8 cellular contexts compared by ENCODE assay signal in the genomic region with DNA sequence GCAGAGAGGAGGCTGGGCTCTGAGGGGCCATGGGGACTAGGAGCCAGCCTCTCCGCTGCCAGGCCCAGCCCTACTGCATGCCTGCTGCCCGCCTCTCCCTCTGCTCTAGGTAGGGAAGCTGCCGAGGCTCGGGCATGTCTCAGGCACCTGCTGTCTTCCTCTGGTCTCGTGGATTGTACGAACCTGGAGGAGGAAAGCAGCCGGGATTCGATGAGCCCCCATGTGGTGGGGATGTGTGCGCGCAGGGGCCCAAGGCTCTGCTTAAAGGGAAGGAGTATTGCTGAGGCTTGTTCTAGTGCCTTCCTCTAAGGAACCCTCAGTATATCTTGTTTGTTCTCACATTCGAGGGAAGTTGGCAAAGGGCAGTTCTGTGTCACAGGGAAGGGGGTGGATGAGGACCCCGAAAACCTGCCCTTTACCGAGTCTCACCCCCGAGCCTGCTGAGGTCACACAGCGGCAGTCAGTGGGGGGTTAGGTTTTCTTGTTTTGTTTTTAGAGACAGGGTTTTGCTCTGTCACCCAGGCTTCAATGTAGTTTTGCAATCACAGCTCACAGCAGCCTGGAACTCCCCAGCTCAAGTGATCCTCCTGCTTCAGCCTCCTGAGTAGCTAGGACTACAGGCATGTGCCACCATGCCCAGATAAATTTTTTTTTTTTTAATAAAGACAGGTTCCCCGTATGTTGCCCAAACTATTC. TPM values are rescaled to one million over a fixed set of nuclear protein-coding genes. Genes with fewer than 3 reads are reported as not detected.
DNase-seq lines count a peak whose midpoint lies in the region; ATAC-seq and TF ChIP-seq lines count a peak whose summit lies in the region.

No MANE protein-coding gene starts in this region.

- H3K36me3 Mint-ChIP-seq in activated CD4-positive, alpha-beta T cell treated with anti-CD3 and anti-CD28 coated beads, Interleukin-2, amount 10 ng/mL, durations not matched to agents 7 days and 5 days (ENCODE audit: low read depth): no peaks in the 10 kb centered on the region

- H3K27ac Mint-ChIP-seq in activated CD4-positive, alpha-beta T cell treated with anti-CD3 and anti-CD28 coated beads, Interleukin-2, amount 10 ng/mL, durations not matched to agents 7 days and 5 days: no peak overlapping the region

- no peaks in the 10 kb centered on the region for H3K36me3 ChIP-seq in left lung

- DNase-seq in AG09319 (ENCODE audit: extremely low read depth, low read depth) (no peak), HFF-Myc (ENCODE audit: extremely low read depth, low read depth) (no peak), SIG-M5 (lab: John Stamatoyannopoulos, UW) (peak; percentile 55), left ventricle myocardium superior (peak; percentile 59), left lung (no peak)
- no peak for DNase-seq in activated CD4-positive, alpha-beta T cell treated with anti-CD3 and anti-CD28 coated beads, Interleukin-2, amount 10 ng/mL, durations not matched to agents 7 days and 5 days

- CTCF ChIA-PET in activated CD4-positive, alpha-beta T cell treated with anti-CD3 and anti-CD28 coated beads, Interleukin-2, amount 10 ng/mL, durations not matched to agents 7 days and 5 days (lab: Charles Lee): interaction anchor here (0.8 to 1.5 kb wide), 3 partner anchors 14 to 18 kb away, joined by 3 to 4 read pairs (median 3); no protein-coding TSS in a partner anchor

- no peaks in the 10 kb centered on the region for H3K9me3 Mint-ChIP-seq in activated CD4-positive, alpha-beta T cell treated with anti-CD3 and anti-CD28 coated beads, Interleukin-2, amount 10 ng/mL, durations not matched to agents 7 days and 5 days

- peaks cover 35% of the 10 kb centered on the region for H3K4me1 Mint-ChIP-seq in activated CD4-positive, alpha-beta T cell treated with anti-CD3 and anti-CD28 coated beads, Interleukin-2, amount 10 ng/mL, durations not matched to agents 7 days and 5 days

- H3K27ac ChIP-seq in left lung: no peak overlapping the region

- peak; percentile 3 for ATAC-seq in left ventricle myocardium superior
- ATAC-seq in GM21786 (IDR thresholded peaks at IDR 0.05; ENCODE audit: unreplicated experiment): no peak
- no peak for ATAC-seq in left lung
- ATAC-seq in HG03280 (IDR thresholded peaks at IDR 0.05; ENCODE audit: unreplicated experiment): no peak

- H3K4me3 ChIP-seq in HFF-Myc (replicated peaks; ENCODE audit: low read depth, low read length) (no peak overlapping the region), left lung (no peak overlapping the region)

- peak; percentile 9; the same call in 1 of the 2 replicates for TF ChIP-seq CTCF in AG09319 (IDR thresholded peaks at IDR 0.05; ENCODE audit: low read depth, low read length)
- peak; percentile 62 for TF ChIP-seq CTCF in HFF-Myc (IDR thresholded peaks at IDR 0.05; ENCODE audit: low read depth, low read length, missing control alignments)
- TF ChIP-seq CTCF in left lung (IDR thresholded peaks at IDR 0.05): peak in 1 of 2 donors; percentile 19

- no peak overlapping the region for H3K4me3 Mint-ChIP-seq in activated CD4-positive, alpha-beta T cell treated with anti-CD3 and anti-CD28 coated beads, Interleukin-2, amount 10 ng/mL, durations not matched to agents 7 days and 5 days

- POLR2A ChIA-PET in activated CD4-positive, alpha-beta T cell treated with anti-CD3 and anti-CD28 coated beads, Interleukin-2, amount 10 ng/mL, durations not matched to agents 7 days and 5 days (lab: Charles Lee): interaction anchor here (0.7 kb wide), 1 partner anchor 91 kb away, joined by 4 read pairs; a partner anchor contains a TSS

- H3K4me1 ChIP-seq in left lung: peaks cover 12 to 67% of the 10 kb centered on the region in 2 donors

- no peaks in the 10 kb centered on the region for H3K27me3 Mint-ChIP-seq in activated CD4-positive, alpha-beta T cell treated with anti-CD3 and anti-CD28 coated beads, Interleukin-2, amount 10 ng/mL, durations not matched to agents 7 days and 5 days

- peaks cover 0 to 5% of the 10 kb centered on the region in 2 donors for H3K27me3 ChIP-seq in left lung

- intact Hi-C loops in left ventricle myocardium superior (cut with micrococcal nuclease) (no loop called here), left lung (cut with DNase I) (no loop called here)

- H3K9me3 ChIP-seq in left lung: no peaks in the 10 kb centered on the region

RNA-seq across cellular contexts. Expression of a gene that starts 21.3 kb away (rescaled TPM):
- total RNA-seq in left ventricle myocardium superior (5.5 TPM), left lung (1 to 10 TPM; 4.2 to 4.3 TPM)
- under 1 TPM; 0.44 to 0.45 TPM for total RNA-seq in activated CD4-positive, alpha-beta T cell treated with anti-CD3 and anti-CD28 coated beads, Interleukin-2, amount 10 ng/mL, durations not matched to agents 7 days and 5 days

RNA-seq across cellular contexts. Expression of a gene that starts 51.0 kb away (rescaled TPM):
- total RNA-seq in left ventricle myocardium superior: 2.1 TPM
- total RNA-seq in activated CD4-positive, alpha-beta T cell treated with anti-CD3 and anti-CD28 coated beads, Interleukin-2, amount 10 ng/mL, durations not matched to agents 7 days and 5 days: 1 to 10 TPM; 1.1 to 1.2 TPM
- 10 to 100 TPM; 15.4 to 17.3 TPM for total RNA-seq in left lung

Comparison
In these comparisons a context has a peak if more than half of its experiments do, and no peak if none do; other contexts are left out.
1. DNase-seq: peak in SIG-M5 (single experiment) and left ventricle myocardium superior (single experiment); none in AG09319 (single experiment), HFF-Myc (single experiment), activated CD4-positive, alpha-beta T cell treated with anti-CD3 and anti-CD28 coated beads, Interleukin-2, amount 10 ng/mL, durations not matched to agents 7 days and 5 days (single experiment) and left lung (0 of 2).